16 cellular contexts compared by ENCODE assay signal in the genomic region with DNA sequence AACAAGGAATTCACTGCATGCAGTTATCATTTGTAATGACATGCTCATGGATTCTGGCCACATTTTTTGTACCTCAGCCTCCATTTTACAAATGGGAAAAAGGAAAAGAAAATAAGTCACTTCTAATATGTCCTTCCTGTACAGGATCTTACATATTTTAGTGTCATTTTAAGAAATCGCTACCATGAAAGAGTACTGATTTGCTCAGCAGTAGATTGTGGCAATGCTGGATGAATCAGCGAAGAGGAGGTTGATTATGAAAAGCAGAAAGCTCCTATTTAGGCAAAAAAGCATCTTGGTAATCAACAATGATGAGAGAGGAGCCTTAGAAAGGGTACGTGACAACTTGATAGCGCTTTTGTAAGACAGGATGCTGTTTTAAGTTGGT.
DNase-seq lines count a peak whose midpoint lies in the region; ATAC-seq and TF ChIP-seq lines count a peak whose summit lies in the region.
"Had no signal": no experiment of that assay in that cellular context is flagged by ENCODE, and none has a peak within 500 bp of the region (broad histone marks: within the 10 kb centered on the region; RNA-seq: fewer than 3 reads in every experiment).

No MANE protein-coding gene starts in this region.

- no peaks in the 10 kb centered on the region for H3K9me3 ChIP-seq in smooth muscle cell (replicated peaks; ENCODE audit: low read depth)

- ATAC-seq in activated T-cell treated with anti-CD3 and anti-CD28 coated beads, Interleukin-2, amount 50 U/mL, for 72 hours (replicated peaks in 1 of 2): peak; percentile 64 to 74
- ATAC-seq in left ventricle myocardium superior: no peak
- ATAC-seq: HCT116 had no signal

- DNase-seq in activated T-cell treated with anti-CD3 and anti-CD28 coated beads, Interleukin-2, amount 50 U/mL, for 72 hours: no peak
- no peak for DNase-seq in activated T-cell treated with anti-CD3 and anti-CD28 coated beads, Interleukin-2, amount 50 U/mL, for 1 hour
- peak; percentile 75 for DNase-seq in amniotic epithelial cell (ENCODE audit: low read depth)
- DNase-seq in fibroblast of peridontal ligament (ENCODE audit: extremely low read depth): peak; percentile 49
- no peak for DNase-seq in smooth muscle cell (lab: John Stamatoyannopoulos, UW; ENCODE audit: unreplicated experiment)
- no peak for DNase-seq in left ventricle myocardium superior
- DNase-seq in NCI-H82 (lab: John Stamatoyannopoulos, UW): no peak
- DNase-seq in DMS53 treated with DMSO at 0.1 percent for 48 hours (lab: John Stamatoyannopoulos, UW; ENCODE audit: unreplicated experiment): no peak
- DNase-seq: AML-193; CD4-positive, alpha-beta T cell; GM23248; NCI-H1417 treated with DMSO at 0.1 percent for 48 hours; NCI-H2029 treated with DMSO at 0.1 percent for 48 hours; NCI-H2227 treated with DMSO at 0.1 percent for 48 hours; NK-92 treated with Interleukin-12 subunit alpha and Interleukin-12 subunit beta, amount 100 ng/mL, for 24 hours had no signal

- no peak overlapping the region for H3K4me3 ChIP-seq in smooth muscle cell
- H3K4me3 ChIP-seq: GM23248 had no signal

- no peaks in the 10 kb centered on the region for H3K27me3 ChIP-seq in smooth muscle cell (ENCODE audit: low read depth)

- no peaks in the 10 kb centered on the region for H3K79me2 ChIP-seq in smooth muscle cell (ENCODE audit: low read depth)

- peaks cover 20% of the 10 kb centered on the region for H3K4me1 Mint-ChIP-seq in activated T-cell treated with anti-CD3 and anti-CD28 coated beads, Interleukin-2, amount 50 U/mL, for 72 hours (ENCODE audit: low read depth)

- peak overlapping the region; percentile 27 for H3K27ac ChIP-seq in smooth muscle cell (ENCODE audit: low read depth)
- H3K27ac ChIP-seq: GM23248 had no signal

- H3K9ac ChIP-seq in smooth muscle cell (ENCODE audit: low read depth): no peak overlapping the region
- H3K9ac ChIP-seq: GM23248 had no signal

- peak overlapping the region; percentile 34 for H3K4me2 ChIP-seq in smooth muscle cell

- H3K9me3 Mint-ChIP-seq in activated T-cell treated with anti-CD3 and anti-CD28 coated beads, Interleukin-2, amount 50 U/mL, for 72 hours: no peaks in the 10 kb centered on the region
- H3K9me3 Mint-ChIP-seq: CD4-positive, alpha-beta T cell had no signal

- peak overlapping the region; percentile 19 for H2AFZ ChIP-seq in smooth muscle cell (ENCODE audit: low read depth)
- H2AFZ ChIP-seq: GM23248 had no signal

- no peak for TF ChIP-seq CTCF in smooth muscle cell (IDR thresholded peaks at IDR 0.05; ENCODE audit: borderline replicate concordance, insufficient read depth, poor library complexity, severe bottlenecking)

- peaks cover 16% of the 10 kb centered on the region for H3K27me3 Mint-ChIP-seq in activated T-cell treated with anti-CD3 and anti-CD28 coated beads, Interleukin-2, amount 50 U/mL, for 72 hours (ENCODE audit: low read depth)

- peak overlapping the region in 1 of 2 donors; percentile 6 for H3K4me3 Mint-ChIP-seq in activated T-cell treated with anti-CD3 and anti-CD28 coated beads, Interleukin-2, amount 50 U/mL, for 72 hours
- H3K4me3 Mint-ChIP-seq: CD4-positive, alpha-beta T cell had no signal

- no peaks in the 10 kb centered on the region for H3K36me3 Mint-ChIP-seq in activated T-cell treated with anti-CD3 and anti-CD28 coated beads, Interleukin-2, amount 50 U/mL, for 72 hours (ENCODE audit: insufficient read depth in 2 of 2)

- no peak overlapping the region for H3K27ac Mint-ChIP-seq in activated T-cell treated with anti-CD3 and anti-CD28 coated beads, Interleukin-2, amount 50 U/mL, for 72 hours
- H3K27ac Mint-ChIP-seq: CD4-positive, alpha-beta T cell had no signal

- peaks cover 11% of the 10 kb centered on the region for H3K4me1 ChIP-seq in smooth muscle cell (ENCODE audit: low read depth)

- peaks cover 11% of the 10 kb centered on the region for H3F3A ChIP-seq in smooth muscle cell (ENCODE audit: low read depth)

- intact Hi-C loops in left ventricle myocardium superior (cut with micrococcal nuclease): no loop called here

- WGBS in smooth muscle cell (ENCODE audit: low lambda C conversion rate): 60% methylated on average over 4 of the region's 4 CpGs

- no peaks in the 10 kb centered on the region for H4K20me1 ChIP-seq in smooth muscle cell (ENCODE audit: low read depth)

- no peaks in the 10 kb centered on the region for H3K36me3 ChIP-seq in smooth muscle cell (ENCODE audit: low read depth)

Comparison
In these comparisons a context has a peak if more than half of its experiments do, and no peak if none do; other contexts are left out.
1. DNase-seq: peak in amniotic epithelial cell (single experiment) and fibroblast of peridontal ligament (single experiment); none in activated T-cell treated with anti-CD3 and anti-CD28 coated beads, Interleukin-2, amount 50 U/mL, for 72 hours (0 of 2), activated T-cell treated with anti-CD3 and anti-CD28 coated beads, Interleukin-2, amount 50 U/mL, for 1 hour (single experiment), smooth muscle cell (single experiment), left ventricle myocardium superior (single experiment), NCI-H82 (single experiment) and DMS53 treated with DMSO at 0.1 percent for 48 hours (single experiment).